26 cellular contexts compared by ENCODE assay signal in the genomic region with DNA sequence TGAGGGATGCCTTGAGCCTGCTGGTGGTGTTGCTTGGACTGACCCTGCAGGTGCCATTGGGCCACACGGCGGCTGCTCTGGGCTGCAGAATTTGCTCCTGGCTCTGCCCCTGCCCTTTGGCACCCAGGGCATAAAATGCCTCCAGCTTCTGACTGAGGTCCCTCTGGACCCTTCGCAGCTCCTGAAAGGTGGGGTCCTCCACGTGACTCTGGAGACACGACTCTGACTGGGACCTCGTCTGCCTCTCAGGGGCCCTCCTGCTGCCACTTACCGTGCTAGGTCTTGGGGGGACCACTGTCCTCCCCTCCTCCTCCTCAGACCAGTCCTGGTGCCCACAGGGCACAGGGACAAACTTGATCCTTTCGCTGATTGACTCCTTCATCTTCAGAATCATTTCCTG. TPM values are rescaled to one million over a fixed set of nuclear protein-coding genes. Genes with fewer than 3 reads are reported as not detected.
"Had no signal": no experiment of that assay in that cellular context is flagged by ENCODE, and none has a peak within 500 bp of the region (broad histone marks: within the 10 kb centered on the region; RNA-seq: fewer than 3 reads in every experiment).

No MANE protein-coding gene starts in this region.

- H3K27me3 ChIP-seq: SJCRH30 had no signal

- H3K36me3 ChIP-seq: SJCRH30 had no signal

- H3K9me3 Mint-ChIP-seq: IgD-negative memory B cell had no signal

- H3K4me2 ChIP-seq: KMS-11 had no signal

- H3K4me1 ChIP-seq: SJCRH30 had no signal

- H3K4me3 Mint-ChIP-seq: IgD-negative memory B cell had no signal

- ATAC-seq: K562, Panc1, PC-3, SK-N-SH treated with all-trans-retinoic acid at 6 μM for 48 hours had no signal

- DNase-seq: Kasumi-1, MM.1S, NCI-H1105, NCI-H1417, NCI-H1436 treated with DMSO at 0.1 percent for 48 hours, NCI-H1694 treated with DMSO at 0.1 percent for 48 hours, NCI-H1930, NCI-H2081, NCI-H2107, NCI-H2227 treated with DMSO at 0.1 percent for 48 hours, NCI-H524, NCI-H526 treated with DMSO at 0.1 percent for 48 hours, NCI-H748 treated with DMSO at 0.1 percent for 48 hours, PC-3, SHP77 treated with DMSO at 0.1 percent for 48 hours, SJCRH30 had no signal

- H3K27me3 Mint-ChIP-seq: IgD-negative memory B cell had no signal

- H3K9me3 ChIP-seq: SJCRH30 had no signal

- H3K4me3 ChIP-seq: K562, SJCRH30 had no signal

- H3K27ac Mint-ChIP-seq: IgD-negative memory B cell had no signal

- H3K9ac ChIP-seq: KMS-11 had no signal

- H3K27ac ChIP-seq: HL-60, KMS-11, RWPE1, SJCRH30 had no signal

RNA-seq across cellular contexts. Expression of gene PCARE, which starts 2.1 kb away (rescaled TPM):
- total RNA-seq: K562, M059J, NCI-H460, OCI-LY7, PC-3 had no signal
- polyA plus RNA-seq: IgD-negative memory B cell, K562 had no signal

RNA-seq across cellular contexts. Expression of gene CLIP4, which starts 43.0 kb away (rescaled TPM):
- total RNA-seq: OCI-LY7 had no signal
